17 cellular contexts compared by ENCODE assay signal in the genomic region with DNA sequence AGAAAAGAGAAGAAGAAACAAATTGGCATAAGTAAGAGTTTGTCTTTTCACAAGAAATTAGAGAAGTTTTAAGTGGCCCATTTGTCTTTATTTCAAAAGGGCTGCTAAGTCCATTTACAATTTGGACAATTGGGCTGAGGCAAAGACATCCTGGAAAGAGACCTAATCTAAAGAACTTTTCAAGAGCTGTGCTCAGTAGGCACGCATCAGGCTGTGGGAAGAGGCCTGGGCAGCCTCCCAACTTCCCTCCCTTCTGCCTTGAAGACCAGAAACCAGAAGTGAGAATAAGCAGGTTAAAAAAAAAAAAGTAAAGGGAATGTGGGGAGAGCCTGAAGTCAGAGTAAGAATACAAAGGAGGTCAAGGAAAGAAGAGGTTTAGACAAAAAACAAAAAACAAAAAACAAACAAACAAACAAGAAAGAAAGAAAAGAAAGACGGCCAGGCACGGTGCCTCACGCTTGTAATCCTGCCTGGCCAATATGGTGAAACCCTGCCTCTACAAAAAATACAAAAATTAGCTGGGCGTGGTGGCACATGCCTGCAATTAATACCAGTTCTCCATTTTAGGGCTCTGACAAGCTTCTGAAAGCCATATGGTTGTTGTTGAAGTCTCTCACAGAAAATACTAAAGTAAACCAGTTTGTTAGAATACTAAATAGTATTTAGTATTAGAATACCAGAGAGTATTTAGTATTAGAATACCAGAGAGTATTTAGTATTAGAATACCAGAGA. TPM values are rescaled to one million over a fixed set of nuclear protein-coding genes. Genes with fewer than 3 reads are reported as not detected.
A peak's percentile ranks its signal among the peaks of the same experiment; 100 is the strongest.
DNase-seq lines count a peak whose midpoint lies in the region; ATAC-seq, FAIRE-seq and TF ChIP-seq lines count a peak whose summit lies in the region.
"Had no signal": no experiment of that assay in that cellular context is flagged by ENCODE, and none has a peak within 500 bp of the region (broad histone marks: within the 10 kb centered on the region; RNA-seq: fewer than 3 reads in every experiment).

No MANE protein-coding gene starts in this region.

- no peak overlapping the region for H3K4me3 Mint-ChIP-seq in astrocyte (ENCODE audit: unreplicated experiment)
- H3K4me3 Mint-ChIP-seq: activated naive CD4-positive, alpha-beta T cell treated with anti-CD3 and anti-CD28 coated beads for 36 hours had no signal

- peaks cover 6% of the 10 kb centered on the region for H3K4me1 Mint-ChIP-seq in astrocyte (ENCODE audit: low read depth, unreplicated experiment)

- no peak overlapping the region for H3K9ac ChIP-seq in astrocyte (ENCODE audit: low read length)

- H4K20me1 ChIP-seq in astrocyte (ENCODE audit: insufficient read depth, low read length) = no peaks in the 10 kb centered on the region

- peak; percentile 36 for ATAC-seq in left ventricle myocardium superior
- no peak for ATAC-seq in GM18867 (IDR thresholded peaks at IDR 0.05; ENCODE audit: unreplicated experiment)
- no peak for ATAC-seq in GM18870 (IDR thresholded peaks at IDR 0.05; ENCODE audit: unreplicated experiment)

- H3K27ac Mint-ChIP-seq in astrocyte (ENCODE audit: unreplicated experiment) = no peak overlapping the region
- H3K27ac Mint-ChIP-seq: activated naive CD4-positive, alpha-beta T cell treated with anti-CD3 and anti-CD28 coated beads for 36 hours had no signal

- H3K27me3 Mint-ChIP-seq in astrocyte (ENCODE audit: low read depth, unreplicated experiment) = no peaks in the 10 kb centered on the region

- no peaks in the 10 kb centered on the region for H3K36me3 ChIP-seq in astrocyte (ENCODE audit: insufficient read depth, low read length)

- FAIRE-seq in astrocyte (lab: Jason Lieb, UNC) = no peak
- FAIRE-seq: endothelial cell of umbilical vein, urothelium cell line had no signal

- no peak overlapping the region for H3K27ac ChIP-seq in astrocyte (ENCODE audit: low read depth, low read length)

- no peaks in the 10 kb centered on the region for H3K79me2 ChIP-seq in astrocyte (ENCODE audit: insufficient read depth, low read length)

- H3K4me1 ChIP-seq in astrocyte (ENCODE audit: insufficient read depth, low read length) = no peaks in the 10 kb centered on the region

- H3K9me3 ChIP-seq in astrocyte (ENCODE audit: insufficient read depth, low read depth, low read length) = no peaks in the 10 kb centered on the region

- no peaks in the 10 kb centered on the region for H3K9me3 Mint-ChIP-seq in astrocyte (ENCODE audit: unreplicated experiment)
- H3K9me3 Mint-ChIP-seq: activated naive CD4-positive, alpha-beta T cell treated with anti-CD3 and anti-CD28 coated beads for 36 hours had no signal

- intact Hi-C loops in left ventricle myocardium superior (cut with micrococcal nuclease) = no loop called here

- TF ChIP-seq CTCF in astrocyte (IDR thresholded peaks at IDR 0.05; ENCODE audit: insufficient read depth, low read depth, low read length) = no peak

- H3K4me2 ChIP-seq in astrocyte (ENCODE audit: low read length) = no peak overlapping the region

- H2AFZ ChIP-seq in astrocyte (ENCODE audit: low read depth, low read length) = no peak overlapping the region

- H3K27me3 ChIP-seq in astrocyte (ENCODE audit: insufficient read depth, low read length) = no peaks in the 10 kb centered on the region

- no peak overlapping the region for H3K4me3 ChIP-seq in astrocyte (ENCODE audit: insufficient read depth, low read depth, low read length)
- H3K4me3 ChIP-seq: skin epidermis had no signal

- DNase-seq in M059J (ENCODE audit: low read depth) = peak; percentile 27
- peak; percentile 38 for DNase-seq in astrocyte (ENCODE audit: low read depth)
- DNase-seq in left ventricle myocardium superior = peak; percentile 47
- DNase-seq in superior temporal gyrus (ENCODE audit: extremely low spot score) = peak; percentile 51
- no peak for DNase-seq in stimulated activated CD4-positive, alpha-beta T cell treated with anti-CD3 and anti-CD28 coated beads, Interleukin-4, amount 100 ng/mL, for 4 hours
- DNase-seq: activated naive CD4-positive, alpha-beta T cell treated with anti-CD3 and anti-CD28 coated beads for 36 hours; central memory CD4-positive, alpha-beta T cell; Kasumi-1; NCI-H1930; NCI-H69; stimulated activated naive CD4-positive, alpha-beta T cell treated with Interleukin-2 at 50 U/mL for 16 hours; T-helper 1 cell had no signal

- no peaks in the 10 kb centered on the region for H3K36me3 Mint-ChIP-seq in astrocyte (ENCODE audit: low read depth, unreplicated experiment)

RNA-seq across cellular contexts. Expression of a gene that starts 47.9 kb away (rescaled TPM):
- total RNA-seq in M059J (2014; rRNA removed; shearing (Covaris generic)) = 33.6 and 42.7 TPM in 2 replicates
- total RNA-seq in astrocyte (20.1 and 21.5 TPM in 2 replicates), left ventricle myocardium superior (3.6 TPM)

Comparison
In these comparisons a context has a peak if more than half of its experiments do, and no peak if none do; other contexts are left out.
1. DNase-seq: peak in M059J (single experiment), astrocyte (single experiment), left ventricle myocardium superior (single experiment) and superior temporal gyrus (single experiment); none in stimulated activated CD4-positive, alpha-beta T cell treated with anti-CD3 and anti-CD28 coated beads, Interleukin-4, amount 100 ng/mL, for 4 hours (0 of 2).